14 cellular contexts compared by ENCODE assay signal in genomic region chr2:148877403-148877740, GRCh38. TPM values are rescaled to one million over a fixed set of nuclear protein-coding genes. Genes with fewer than 3 reads are reported as not detected.
DNase-seq lines count a peak whose midpoint lies in the region; ATAC-seq, FAIRE-seq and TF ChIP-seq lines count a peak whose summit lies in the region.
"Had no signal": no experiment of that assay in that cellular context is flagged by ENCODE, and none has a peak within 500 bp of the region (broad histone marks: within the 10 kb centered on the region; RNA-seq: fewer than 3 reads in every experiment).

No MANE protein-coding gene starts in this region.

- peak overlapping the region; percentile 82 for H3K4me3 Mint-ChIP-seq in activated CD8-positive, alpha-beta T cell treated with anti-CD3 and anti-CD28 coated beads for 36 hours
- no peak overlapping the region for H3K4me3 Mint-ChIP-seq in activated CD8-positive, alpha-beta T cell treated with anti-CD3 and anti-CD28 coated beads, Interleukin-2, amount 10 ng/mL, durations not matched to agents 7 days and 5 days
- peak overlapping the region; percentile 81 for H3K4me3 Mint-ChIP-seq in endodermal cell
- H3K4me3 Mint-ChIP-seq in stimulated activated effector memory CD8-positive, alpha-beta T cell treated with anti-CD3 and anti-CD28 coated beads, Interleukin-12 subunit alpha, Interleukin-12 subunit beta, amount 100 ng/mL, for 72 hours, result peak overlapping the region; percentile 80

- 75 to 100% methylated on average over 1 of the region's 1 CpG for WGBS in endodermal cell (ENCODE audit: insufficient coverage in 1 of 2, insufficient read length in 1 of 2), 2 experiments

- H3K9me2 ChIP-seq in OCI-LY7 (ENCODE audit: insufficient read depth, low read length), result no peaks in the 10 kb centered on the region

- BruUV-seq in OCI-LY7 (replicated peaks; lab: Mats Ljungman, UMichigan), result no TSS peak

- peaks cover 15% of the 10 kb centered on the region for H3K27me3 Mint-ChIP-seq in activated CD8-positive, alpha-beta T cell treated with anti-CD3 and anti-CD28 coated beads for 36 hours
- H3K27me3 Mint-ChIP-seq in activated CD8-positive, alpha-beta T cell treated with anti-CD3 and anti-CD28 coated beads, Interleukin-2, amount 10 ng/mL, durations not matched to agents 7 days and 5 days (ENCODE audit: low read depth), result peaks cover 29% of the 10 kb centered on the region
- peaks cover 23% of the 10 kb centered on the region for H3K27me3 Mint-ChIP-seq in endodermal cell (ENCODE audit: insufficient read depth)

- H3K27ac ChIP-seq in OCI-LY7 (ENCODE audit: low read depth, low read length, poor library complexity, severe bottlenecking) (no peak overlapping the region), endodermal cell (ENCODE audit: low read depth, low read length) (peak overlapping the region; percentile 81)
- H3K27ac ChIP-seq: GM23248, lower lobe of right lung, tibial artery had no signal

- POLR2A ChIA-PET in activated CD8-positive, alpha-beta T cell treated with anti-CD3 and anti-CD28 coated beads for 36 hours (lab: Charles Lee), result interaction anchor here (0.8 kb wide), 1 partner anchor 264 kb away, joined by 3 read pairs; no protein-coding TSS in a partner anchor
- POLR2A ChIA-PET in activated CD8-positive, alpha-beta T cell treated with anti-CD3 and anti-CD28 coated beads, Interleukin-2, amount 10 ng/mL, durations not matched to agents 7 days and 5 days (lab: Charles Lee), result no interaction called here
- POLR2A ChIA-PET in OCI-LY7 (lab: Charles Lee), result interaction anchor here (0.6 to 0.8 kb wide), 6 partner anchors 16 to 857 kb away, joined by 3 to 11 read pairs (median 5); partner anchors contain the start of genes MBD5 and ORC4

- H4K20me1 ChIP-seq in OCI-LY7 (ENCODE audit: insufficient read depth, low read length), result 0 out of 2 replicates have a peak, but pooled peaks cover 6% of the 10 kb centered on the region

- DNase-seq in activated CD8-positive, alpha-beta T cell treated with anti-CD3 and anti-CD28 coated beads for 36 hours, result no peak
- no peak for DNase-seq in activated CD8-positive, alpha-beta T cell treated with anti-CD3 and anti-CD28 coated beads, Interleukin-2, amount 10 ng/mL, durations not matched to agents 7 days and 5 days
- DNase-seq in OCI-LY7 (ENCODE audit: low spot score), result no peak
- DNase-seq in endodermal cell, result no peak
- DNase-seq in stimulated activated effector memory CD8-positive, alpha-beta T cell treated with anti-CD3 and anti-CD28 coated beads, Interleukin-12 subunit alpha, Interleukin-12 subunit beta, amount 100 ng/mL, for 72 hours (ENCODE audit: low spot score in 2 of 2), result no peak
- no peak for DNase-seq in frontal cortex (ENCODE audit: low spot score in 2 of 2)
- no peak for DNase-seq in NCI-H146 (lab: John Stamatoyannopoulos, UW)
- DNase-seq: activated CD4-positive, CD25-positive, alpha-beta regulatory T cell; AML-193; amniotic stem cell had no signal

- no peak overlapping the region for H2AFZ ChIP-seq in OCI-LY7 (ENCODE audit: low read length)
- H2AFZ ChIP-seq: GM23248 had no signal

- no peak for TF ChIP-seq CTCF in activated CD8-positive, alpha-beta T cell treated with anti-CD3 and anti-CD28 coated beads for 36 hours (IDR thresholded peaks at IDR 0.05)
- TF ChIP-seq CTCF in OCI-LY7 (conservative IDR thresholded peaks at IDR 0.05; ENCODE audit: low read length) (no peak), endodermal cell (conservative IDR thresholded peaks at IDR 0.05) (no peak)

- H3K4me1 Mint-ChIP-seq in activated CD8-positive, alpha-beta T cell treated with anti-CD3 and anti-CD28 coated beads for 36 hours (ENCODE audit: low read depth), result peaks cover 10% of the 10 kb centered on the region
- H3K4me1 Mint-ChIP-seq in activated CD8-positive, alpha-beta T cell treated with anti-CD3 and anti-CD28 coated beads, Interleukin-2, amount 10 ng/mL, durations not matched to agents 7 days and 5 days (ENCODE audit: low read depth), result peaks cover 11% of the 10 kb centered on the region
- H3K4me1 Mint-ChIP-seq in endodermal cell, result peaks cover 8% of the 10 kb centered on the region
- peaks cover 17% of the 10 kb centered on the region for H3K4me1 Mint-ChIP-seq in stimulated activated effector memory CD8-positive, alpha-beta T cell treated with anti-CD3 and anti-CD28 coated beads, Interleukin-12 subunit alpha, Interleukin-12 subunit beta, amount 100 ng/mL, for 72 hours

- peaks cover 17% of the 10 kb centered on the region for H3K27me3 ChIP-seq in endodermal cell (ENCODE audit: control insufficient read depth, insufficient read depth, low read length, poor library complexity, severe bottlenecking)

- peaks cover 6% of the 10 kb centered on the region for H3K36me3 Mint-ChIP-seq in activated CD8-positive, alpha-beta T cell treated with anti-CD3 and anti-CD28 coated beads for 36 hours (ENCODE audit: low read depth)
- H3K36me3 Mint-ChIP-seq in activated CD8-positive, alpha-beta T cell treated with anti-CD3 and anti-CD28 coated beads, Interleukin-2, amount 10 ng/mL, durations not matched to agents 7 days and 5 days (ENCODE audit: low read depth), result peaks cover 2% of the 10 kb centered on the region
- peaks cover 14% of the 10 kb centered on the region for H3K36me3 Mint-ChIP-seq in endodermal cell (ENCODE audit: low read depth)
- H3K36me3 Mint-ChIP-seq in stimulated activated effector memory CD8-positive, alpha-beta T cell treated with anti-CD3 and anti-CD28 coated beads, Interleukin-12 subunit alpha, Interleukin-12 subunit beta, amount 100 ng/mL, for 72 hours, result no peaks in the 10 kb centered on the region

- ATAC-seq in activated CD8-positive, alpha-beta T cell treated with anti-CD3 and anti-CD28 coated beads for 36 hours, result no peak
- ATAC-seq in activated CD8-positive, alpha-beta T cell treated with anti-CD3 and anti-CD28 coated beads, Interleukin-2, amount 10 ng/mL, durations not matched to agents 7 days and 5 days, result no peak
- peak; percentile 38 for ATAC-seq in stimulated activated effector memory CD8-positive, alpha-beta T cell treated with anti-CD3 and anti-CD28 coated beads, Interleukin-12 subunit alpha, Interleukin-12 subunit beta, amount 100 ng/mL, for 72 hours
- no peak for ATAC-seq in GM18519 (IDR thresholded peaks at IDR 0.05; ENCODE audit: low FRiP score, unreplicated experiment)

- CTCF ChIA-PET in activated CD8-positive, alpha-beta T cell treated with anti-CD3 and anti-CD28 coated beads for 36 hours (lab: Charles Lee), result interaction anchor here (0.9 to 1.2 kb wide), 2 partner anchors 113 to 140 kb away, joined by 3 read pairs; no protein-coding TSS in a partner anchor
- CTCF ChIA-PET in activated CD8-positive, alpha-beta T cell treated with anti-CD3 and anti-CD28 coated beads, Interleukin-2, amount 10 ng/mL, durations not matched to agents 7 days and 5 days (lab: Charles Lee), result no interaction called here
- CTCF ChIA-PET in OCI-LY7 (lab: Charles Lee; ENCODE audit: unreplicated experiment), result no interaction called here

- H3K9ac ChIP-seq in endodermal cell (ENCODE audit: extremely low read depth, low read length, poor library complexity, severe bottlenecking), result no peak overlapping the region
- H3K9ac ChIP-seq: GM23248 had no signal

- FAIRE-seq in frontal cortex (lab: Jason Lieb, UNC), result no peak

- H3K9me3 Mint-ChIP-seq in activated CD8-positive, alpha-beta T cell treated with anti-CD3 and anti-CD28 coated beads for 36 hours, result no peaks in the 10 kb centered on the region
- no peaks in the 10 kb centered on the region for H3K9me3 Mint-ChIP-seq in activated CD8-positive, alpha-beta T cell treated with anti-CD3 and anti-CD28 coated beads, Interleukin-2, amount 10 ng/mL, durations not matched to agents 7 days and 5 days (ENCODE audit: insufficient read depth)
- H3K9me3 Mint-ChIP-seq in endodermal cell, result peaks cover 20% of the 10 kb centered on the region
- H3K9me3 Mint-ChIP-seq in stimulated activated effector memory CD8-positive, alpha-beta T cell treated with anti-CD3 and anti-CD28 coated beads, Interleukin-12 subunit alpha, Interleukin-12 subunit beta, amount 100 ng/mL, for 72 hours, result no peaks in the 10 kb centered on the region

- intact Hi-C loops in activated CD8-positive, alpha-beta T cell treated with anti-CD3 and anti-CD28 coated beads for 36 hours (cut with micrococcal nuclease), result loop anchor here (10.0 kb wide), 2 partner anchors 233 to 323 kb away; partner anchors contain the start of gene EPC2
- intact Hi-C loops in OCI-LY7 (cut with micrococcal nuclease; ENCODE audit: unreplicated experiment), result loop anchor here (5.0 kb wide), 2 partner anchors 710 to 855 kb away; partner anchors contain the start of genes MBD5, MMADHC and ORC4

- H3K4me1 ChIP-seq in OCI-LY7 (ENCODE audit: insufficient read depth, low read length, poor library complexity, severe bottlenecking) (peaks cover 18% of the 10 kb centered on the region), endodermal cell (ENCODE audit: control insufficient read depth, insufficient read depth, low read length) (no peaks in the 10 kb centered on the region)

- H3K79me2 ChIP-seq in OCI-LY7 (ENCODE audit: insufficient read depth, low read depth, low read length), result no peaks in the 10 kb centered on the region

- H3K27ac Mint-ChIP-seq in activated CD8-positive, alpha-beta T cell treated with anti-CD3 and anti-CD28 coated beads for 36 hours, result no peak overlapping the region
- no peak overlapping the region for H3K27ac Mint-ChIP-seq in activated CD8-positive, alpha-beta T cell treated with anti-CD3 and anti-CD28 coated beads, Interleukin-2, amount 10 ng/mL, durations not matched to agents 7 days and 5 days
- no peak overlapping the region for H3K27ac Mint-ChIP-seq in endodermal cell
- H3K27ac Mint-ChIP-seq in stimulated activated effector memory CD8-positive, alpha-beta T cell treated with anti-CD3 and anti-CD28 coated beads, Interleukin-12 subunit alpha, Interleukin-12 subunit beta, amount 100 ng/mL, for 72 hours, result peak overlapping the region; percentile 81

- H3K36me3 ChIP-seq in OCI-LY7 (ENCODE audit: insufficient read depth, low read length) (peaks cover 19% of the 10 kb centered on the region; the same call in 1 of the 2 replicates), endodermal cell (ENCODE audit: control insufficient read depth, insufficient read depth, low read length) (no peaks in the 10 kb centered on the region)
- H3K36me3 ChIP-seq: lower lobe of right lung, tibial artery had no signal

- H3K4me3 ChIP-seq in OCI-LY7 (ENCODE audit: low read depth, low read length, poor library complexity, severe bottlenecking) (no peak overlapping the region), endodermal cell (ENCODE audit: low read length) (peak overlapping the region; percentile 85)
- H3K4me3 ChIP-seq: GM23248 had no signal

- H3K4me2 ChIP-seq in OCI-LY7 (ENCODE audit: low read length), result peak overlapping the region; percentile 97; the same call in 1 of the 2 replicates

- peaks cover 12% of the 10 kb centered on the region; the same call in 1 of the 2 replicates for H3K9me3 ChIP-seq in OCI-LY7 (ENCODE audit: low read length)
- H3K9me3 ChIP-seq in endodermal cell (ENCODE audit: control insufficient read depth, low read length), result peaks cover 21% of the 10 kb centered on the region

RNA-seq across cellular contexts. Expression of gene KIF5C, which starts 2.3 kb away (rescaled TPM):
- total RNA-seq in activated CD8-positive, alpha-beta T cell treated with anti-CD3 and anti-CD28 coated beads for 36 hours, result 10 to 100 TPM; 10.2 to 11.1 TPM
- 1 to 10 TPM; 4.4 to 6.5 TPM for total RNA-seq in activated CD8-positive, alpha-beta T cell treated with anti-CD3 and anti-CD28 coated beads, Interleukin-2, amount 10 ng/mL, durations not matched to agents 7 days and 5 days
- 8.1 and 15.2 TPM in 2 replicates for total RNA-seq in OCI-LY7 (2014; rRNA removed; shearing (Covaris generic))
- total RNA-seq in OCI-LY7 (2022) (18.0 and 22.2 TPM in 2 replicates), endodermal cell (10 to 100 TPM; 39.1 to 41.9 TPM), frontal cortex (388 TPM)
- 47.2 TPM for polyA plus RNA-seq in endodermal cell (2013, experiment 1 of 2)
- 46.5 TPM for polyA plus RNA-seq in endodermal cell (2013, experiment 2 of 2)
